ENCODE assay signal across 9 cellular contexts in the genomic region with DNA sequence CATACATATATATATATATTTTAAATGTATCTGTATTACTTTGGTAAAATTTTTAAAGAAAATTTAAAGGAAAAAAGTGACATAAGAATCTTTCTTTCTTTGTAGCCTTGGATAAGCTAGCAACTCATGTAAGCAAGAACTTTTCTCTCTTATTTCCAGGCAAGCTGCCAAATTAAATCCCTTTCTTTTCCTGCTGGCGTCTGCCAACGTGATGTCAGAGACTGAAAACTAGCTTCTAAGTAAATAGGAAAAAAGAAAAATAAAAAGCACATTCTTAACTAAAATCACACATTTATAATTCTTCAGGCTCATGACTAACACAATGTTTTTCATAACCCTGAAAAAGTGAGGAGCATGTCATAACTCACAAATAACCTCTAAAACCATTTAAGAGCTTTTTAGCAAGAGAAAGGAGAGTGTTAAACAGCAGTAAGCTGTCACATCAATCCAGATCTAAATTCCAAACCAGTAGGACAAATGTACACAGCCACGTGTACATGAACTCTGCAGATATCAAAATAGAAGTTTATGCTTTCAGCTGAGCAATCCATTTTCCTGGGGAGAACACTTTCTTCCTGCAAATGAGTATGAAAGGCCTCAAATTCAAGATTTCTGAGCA.
DNase-seq lines count a peak whose midpoint lies in the region; ATAC-seq, FAIRE-seq and TF ChIP-seq lines count a peak whose summit lies in the region.
"Had no signal": no experiment of that assay in that cellular context is flagged by ENCODE, and none has a peak within 500 bp of the region (broad histone marks: within the 10 kb centered on the region; RNA-seq: fewer than 3 reads in every experiment).

No MANE protein-coding gene starts in this region.

- TF ChIP-seq RAD21 in HepG2 (CRISPR knock-in tag; IDR thresholded peaks at IDR 0.05) = no peak

- peaks cover 15% of the 10 kb centered on the region for H3K4me1 Mint-ChIP-seq in Calu3 (ENCODE audit: low read depth, unreplicated experiment)
- peaks cover 8% of the 10 kb centered on the region; the same call in 2 of the 3 replicates for H3K4me1 Mint-ChIP-seq in GM23338

- H3K4me3 Mint-ChIP-seq in Calu3 (ENCODE audit: low read depth, unreplicated experiment) (no peak overlapping the region), GM23338 (no peak overlapping the region)

- TF ChIP-seq POLR2A in HepG2 (IDR thresholded peaks at IDR 0.05; ENCODE audit: insufficient read depth in 1 of 2, low read depth in 2 of 2, low read length in 2 of 2) (no peak), upper lobe of left lung (IDR thresholded peaks at IDR 0.05) (no peak)

- WGBS in HepG2 (ENCODE audit: low lambda C conversion rate) = 3% methylated on average over 3 of the region's 3 CpGs
- 9 to 12% methylated on average over 3 of the region's 3 CpGs for WGBS in upper lobe of left lung, 2 donors

- H3K9ac ChIP-seq in HepG2 (ENCODE audit: insufficient read depth, low read depth, low read length) = no peak overlapping the region

- H3K9me2 ChIP-seq in GM23338 (ENCODE audit: insufficient read depth) = 0 out of 2 replicates have a peak, but pooled peaks cover 7% of the 10 kb centered on the region

- CTCF ChIA-PET in HepG2 (lab: Yijun Ruan, JAX; ENCODE audit: low intra/inter-chr PET ratio, low total read pairs) (no interaction called here), Calu3 (lab: Charles Lee) (interaction anchor here (0.6 to 1.2 kb wide), 5 partner anchors 16 to 167 kb away, joined by 3 to 6 read pairs (median 3); no protein-coding TSS in a partner anchor)

- H3K27ac Mint-ChIP-seq in Calu3 (ENCODE audit: unreplicated experiment) (no peak overlapping the region), GM23338 (no peak overlapping the region)

- H4K20me1 ChIP-seq in HepG2 (ENCODE audit: insufficient read depth, low read length) (no peaks in the 10 kb centered on the region), GM23338 (replicated peaks; ENCODE audit: insufficient read depth) (no peaks in the 10 kb centered on the region)

- no peak for TF ChIP-seq EP300 in HepG2 (IDR thresholded peaks at IDR 0.05; ENCODE audit: low read depth in 2 of 2, low read length in 2 of 2)
- no peak for TF ChIP-seq EP300 in HepG2 (CRISPR knock-in tag; IDR thresholded peaks at IDR 0.05; ENCODE audit: borderline replicate concordance)
- no peak for TF ChIP-seq EP300 in upper lobe of left lung (IDR thresholded peaks at IDR 0.05)

- H3K36me3 Mint-ChIP-seq in Calu3 (ENCODE audit: insufficient read depth, unreplicated experiment) (no peaks in the 10 kb centered on the region), GM23338 (ENCODE audit: low read depth) (no peaks in the 10 kb centered on the region)

- intact Hi-C loops in HepG2 (cut with micrococcal nuclease; ENCODE audit: unreplicated experiment) = loop anchor here (1.0 to 10.0 kb wide), 2 partner anchors 95 to 130 kb away; no protein-coding TSS in a partner anchor
- intact Hi-C loops in Calu3 (cut with micrococcal nuclease; ENCODE audit: unreplicated experiment) = no loop called here

- H3K27me3 Mint-ChIP-seq in Calu3 (ENCODE audit: unreplicated experiment) = no peaks in the 10 kb centered on the region
- no peaks in the 10 kb centered on the region for H3K27me3 Mint-ChIP-seq in GM23338 (ENCODE audit: insufficient read depth, low read depth, poor library complexity)

- H3K4me1 ChIP-seq in HepG2 (ENCODE audit: insufficient read depth, low read length) (peaks cover 30% of the 10 kb centered on the region), upper lobe of left lung (peaks cover 18 to 28% (median 24%) of the 10 kb centered on the region in 4 donors), GM23338 (ENCODE audit: insufficient read depth) (no peaks in the 10 kb centered on the region)

- no peak overlapping the region for H2AFZ ChIP-seq in HepG2 (ENCODE audit: low read length)
- no peak overlapping the region for H2AFZ ChIP-seq in GM23338

- no peaks in the 10 kb centered on the region for H3K9me3 Mint-ChIP-seq in Calu3 (ENCODE audit: low read depth, unreplicated experiment)
- peaks cover 7% of the 10 kb centered on the region for H3K9me3 Mint-ChIP-seq in GM23338

- H3K27me3 ChIP-seq in HepG2 (ENCODE audit: control insufficient read depth in 1 of 2, insufficient read depth in 2 of 2, low read length in 2 of 2) (peaks cover 0 to 17% of the 10 kb centered on the region in 2 experiments; a peak in 2 of 5 replicates), upper lobe of left lung (no peaks in the 10 kb centered on the region), GM23338 (ENCODE audit: insufficient read depth) (no peaks in the 10 kb centered on the region)

- H3K79me2 ChIP-seq in HepG2 (ENCODE audit: insufficient read depth, low read length) (no peaks in the 10 kb centered on the region), GM23338 (replicated peaks; ENCODE audit: insufficient read depth) (no peaks in the 10 kb centered on the region)

- no peak overlapping the region for H3K4me3 ChIP-seq in cardiac fibroblast (replicated peaks in 1 of 2; ENCODE audit: low read depth in 2 of 2, low read length in 2 of 2)
- H3K4me3 ChIP-seq in HepG2 (replicated peaks in 1 of 3; ENCODE audit: insufficient read depth in 1 of 3, low read depth in 2 of 3, low read length in 3 of 3) = no peak overlapping the region
- H3K4me3 ChIP-seq in upper lobe of left lung = no peak overlapping the region
- H3K4me3 ChIP-seq in GM23338 = no peak overlapping the region

- DNase-seq in DMS79 treated with DMSO at 0.1 percent for 48 hours (lab: John Stamatoyannopoulos, UW) (peak; percentile 14), DMS79 (lab: John Stamatoyannopoulos, UW) (no peak), cardiac fibroblast (ENCODE audit: low read depth in 2 of 2) (peak; percentile 91 to 98), HepG2 (ENCODE audit: low spot score) (no peak), upper lobe of left lung (no peak), Calu3 (no peak), GM23338 (ENCODE audit: low spot score) (no peak)
- no peak for DNase-seq in activated effector memory CD4-positive, alpha-beta T cell treated with Interleukin-2 at 50 U/mL for 16 hours

- TF ChIP-seq CTCF in cardiac fibroblast (IDR thresholded peaks at IDR 0.05; ENCODE audit: low read depth, low read length) (no peak), HepG2 (CRISPR knock-in tag; IDR thresholded peaks at IDR 0.05) (no peak), upper lobe of left lung (IDR thresholded peaks at IDR 0.05) (no peak), Calu3 (IDR thresholded peaks at IDR 0.05; ENCODE audit: unreplicated experiment) (no peak), GM23338 (conservative IDR thresholded peaks at IDR 0.05; ENCODE audit: low read depth in 2 of 2) (no peak)

- ATAC-seq in HepG2 (no peak), upper lobe of left lung (ENCODE audit: low FRiP score in 2 of 2) (peak in 1 of 2 donors; percentile 61), GM23338 (no peak)

- in situ Hi-C loops in HepG2 (cut with HindIII; ENCODE audit: extremely low pct_ligation_motif_present, low pct_unique_long_range_greater_than_20kb) = no loop called here

- no peak overlapping the region for H3K27ac ChIP-seq in HepG2 (ENCODE audit: extremely low read length, insufficient read depth, low read length)
- H3K27ac ChIP-seq in upper lobe of left lung = peak overlapping the region in 3 of 4 donors; percentile 21 to 24 (median 21)
- H3K27ac ChIP-seq in GM23338 (ENCODE audit: low read depth) = no peak overlapping the region

- POLR2A ChIA-PET in HepG2 (lab: Yijun Ruan, JAX) = no interaction called here

- H3K4me2 ChIP-seq in HepG2 (ENCODE audit: low read depth, low read length) = no peak overlapping the region
- no peak overlapping the region for H3K4me2 ChIP-seq in GM23338

- H3F3A ChIP-seq in GM23338 (replicated peaks; ENCODE audit: low read depth) = no peaks in the 10 kb centered on the region

- H3K36me3 ChIP-seq in HepG2 (replicated peaks in 1 of 2; ENCODE audit: control insufficient read depth in 1 of 2, insufficient read depth in 2 of 2, low read length in 2 of 2) (no peaks in the 10 kb centered on the region), upper lobe of left lung (no peaks in the 10 kb centered on the region), GM23338 (ENCODE audit: insufficient read depth) (no peaks in the 10 kb centered on the region)

- BruUV-seq in HepG2 (replicated peaks; lab: Mats Ljungman, UMichigan) (no TSS peak), Calu3 (replicated peaks; lab: Mats Ljungman, UMichigan) (no TSS peak)

- H3K9me3 ChIP-seq in HepG2 (ENCODE audit: low read length) = no peaks in the 10 kb centered on the region
- H3K9me3 ChIP-seq in upper lobe of left lung = no peaks in the 10 kb centered on the region

- FAIRE-seq in HepG2 (lab: Jason Lieb, UNC) = peak; percentile 42
- FAIRE-seq: A204.1 had no signal

TF ChIP-seq in HepG2, 621 proteins besides CTCF, POLR2A, EP300 and RAD21:
- TF ChIP-seq ZNF136 (CRISPR knock-in tag; IDR thresholded peaks at IDR 0.05; ENCODE audit: low read depth) (no peak), TBX3 (IDR thresholded peaks at IDR 0.05; ENCODE audit: borderline replicate concordance) (no peak)

TF ChIP-seq in GM23338, 12 proteins besides CTCF, POLR2A, EP300 and RAD21:
- TF ChIP-seq POLR2AphosphoS5 (IDR thresholded peaks at IDR 0.05; ENCODE audit: low read depth) = no peak
- TF ChIP-seq EZH2phosphoT487 (IDR thresholded peaks at IDR 0.05; ENCODE audit: unreplicated experiment) = no peak
- no peak for TF ChIP-seq JUNB (IDR thresholded peaks at IDR 0.05; ENCODE audit: unreplicated experiment)
- TF ChIP-seq, protein P1, sequence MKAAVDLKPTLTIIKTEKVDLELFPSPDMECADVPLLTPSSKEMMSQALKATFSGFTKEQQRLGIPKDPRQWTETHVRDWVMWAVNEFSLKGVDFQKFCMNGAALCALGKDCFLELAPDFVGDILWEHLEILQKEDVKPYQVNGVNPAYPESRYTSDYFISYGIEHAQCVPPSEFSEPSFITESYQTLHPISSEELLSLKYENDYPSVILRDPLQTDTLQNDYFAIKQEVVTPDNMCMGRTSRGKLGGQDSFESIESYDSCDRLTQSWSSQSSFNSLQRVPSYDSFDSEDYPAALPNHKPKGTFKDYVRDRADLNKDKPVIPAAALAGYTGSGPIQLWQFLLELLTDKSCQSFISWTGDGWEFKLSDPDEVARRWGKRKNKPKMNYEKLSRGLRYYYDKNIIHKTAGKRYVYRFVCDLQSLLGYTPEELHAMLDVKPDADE (IDR thresholded peaks at IDR 0.05) = no peak
- TF ChIP-seq CREB1 (CRISPR knock-in tag; IDR thresholded peaks at IDR 0.05; ENCODE audit: low read depth) = no peak
- no peak for TF ChIP-seq EZH2 (IDR thresholded peaks at IDR 0.05; ENCODE audit: low read depth, unreplicated experiment)

Comparison
In these comparisons a context has a peak if more than half of its experiments do, and no peak if none do; other contexts are left out.
1. DNase-seq: peak in DMS79 treated with DMSO at 0.1 percent for 48 hours (single experiment) and cardiac fibroblast (2 of 2); none in DMS79 (single experiment), HepG2 (single experiment), upper lobe of left lung (0 of 2), Calu3 (single experiment), activated effector memory CD4-positive, alpha-beta T cell treated with Interleukin-2 at 50 U/mL for 16 hours (single experiment) and GM23338 (single experiment).
2. H3K27ac ChIP-seq: peak in upper lobe of left lung (3 of 4); none in HepG2 (single experiment) and GM23338 (single experiment).